21 cellular contexts compared by ENCODE assay signal in the genomic region with DNA sequence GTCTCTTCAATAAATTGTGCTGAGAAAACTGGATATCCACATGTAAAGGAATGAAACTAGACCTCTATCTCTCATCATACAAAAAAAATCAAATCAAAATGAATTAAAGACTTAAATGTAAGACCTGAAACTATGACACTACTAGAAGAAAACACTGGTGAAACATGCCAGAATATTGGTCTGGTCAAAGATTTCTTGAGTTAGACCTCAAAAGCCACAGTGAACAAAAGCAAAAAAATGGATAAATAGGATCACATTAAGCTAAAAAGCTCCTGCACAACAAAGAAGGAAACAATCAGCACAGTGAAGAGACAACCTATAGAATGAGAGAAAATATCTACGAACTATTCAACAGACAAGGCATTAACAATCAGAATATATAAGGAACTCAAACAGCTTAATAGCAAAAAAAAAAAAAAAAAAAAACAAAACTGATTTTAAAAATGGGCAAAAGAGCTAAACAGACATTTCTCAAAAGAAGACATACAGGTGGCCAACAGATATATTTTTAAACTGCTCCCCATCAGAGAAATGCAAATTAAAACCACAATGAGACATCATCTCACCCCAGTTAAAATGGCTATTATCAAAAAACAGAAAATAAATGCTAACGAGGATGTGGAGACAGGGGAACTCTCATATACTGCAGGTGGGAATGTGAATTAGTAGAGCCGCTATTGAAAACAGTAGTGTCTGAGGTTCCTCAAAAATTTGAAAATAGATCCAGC.
DNase-seq lines count a peak whose midpoint lies in the region; ATAC-seq, FAIRE-seq and TF ChIP-seq lines count a peak whose summit lies in the region.
"Had no signal": no experiment of that assay in that cellular context is flagged by ENCODE, and none has a peak within 500 bp of the region (broad histone marks: within the 10 kb centered on the region; RNA-seq: fewer than 3 reads in every experiment).

No MANE protein-coding gene starts in this region.

- no peaks in the 10 kb centered on the region for H3K27me3 Mint-ChIP-seq in activated CD4-positive, alpha-beta T cell treated with anti-CD3 and anti-CD28 coated beads for 36 hours
- H3K27me3 Mint-ChIP-seq: activated CD4-positive, alpha-beta T cell treated with anti-CD3 and anti-CD28 coated beads, Interleukin-2, amount 10 ng/mL, durations not matched to agents 24 days and 14 days; CD4-positive, alpha-beta memory T cell; progenitor cell of endocrine pancreas had no signal

- H3K79me2 ChIP-seq in OCI-LY7 (ENCODE audit: insufficient read depth, low read depth, low read length): no peaks in the 10 kb centered on the region

- BruUV-seq in OCI-LY7 (replicated peaks; lab: Mats Ljungman, UMichigan): no TSS peak

- no peaks in the 10 kb centered on the region for H3K9me3 Mint-ChIP-seq in activated CD4-positive, alpha-beta T cell treated with anti-CD3 and anti-CD28 coated beads for 36 hours (ENCODE audit: low read depth)
- H3K9me3 Mint-ChIP-seq: activated CD4-positive, alpha-beta T cell treated with anti-CD3 and anti-CD28 coated beads, Interleukin-2, amount 10 ng/mL, durations not matched to agents 24 days and 14 days had no signal

- H3K36me3 ChIP-seq in OCI-LY7 (ENCODE audit: insufficient read depth, low read length): no peaks in the 10 kb centered on the region; the same call in 1 of the 2 replicates
- H3K36me3 ChIP-seq: colonic mucosa had no signal

- H3K9me3 ChIP-seq in OCI-LY7 (ENCODE audit: low read length): peaks cover 15% of the 10 kb centered on the region
- H3K9me3 ChIP-seq: colonic mucosa, SJSA1 had no signal

- TF ChIP-seq CTCF in OCI-LY7 (conservative IDR thresholded peaks at IDR 0.05; ENCODE audit: low read length): no peak

- peak overlapping the region; percentile 18; the same call in 1 of the 2 replicates for H2AFZ ChIP-seq in OCI-LY7 (ENCODE audit: low read length)

- peaks cover 47% of the 10 kb centered on the region for H3K4me1 ChIP-seq in OCI-LY7 (ENCODE audit: insufficient read depth, low read length, poor library complexity, severe bottlenecking)
- H3K4me1 ChIP-seq: colonic mucosa, SJSA1 had no signal

- intact Hi-C loops in OCI-LY7 (cut with micrococcal nuclease; ENCODE audit: unreplicated experiment): no loop called here
- intact Hi-C loops in activated CD4-positive, alpha-beta T cell treated with anti-CD3 and anti-CD28 coated beads for 36 hours (cut with DNase I, micrococcal nuclease): no loop called here

- H3K36me3 Mint-ChIP-seq in activated CD4-positive, alpha-beta T cell treated with anti-CD3 and anti-CD28 coated beads for 36 hours (ENCODE audit: low read depth): peaks cover 9% of the 10 kb centered on the region

- H3K27ac ChIP-seq in OCI-LY7 (ENCODE audit: low read depth, low read length, poor library complexity, severe bottlenecking): peak overlapping the region; percentile 71
- H3K27ac ChIP-seq: colonic mucosa, SJSA1 had no signal

- no peaks in the 10 kb centered on the region for H4K20me1 ChIP-seq in OCI-LY7 (ENCODE audit: insufficient read depth, low read length)

- H3K27ac Mint-ChIP-seq in activated CD4-positive, alpha-beta T cell treated with anti-CD3 and anti-CD28 coated beads for 36 hours: no peak overlapping the region
- H3K27ac Mint-ChIP-seq: activated CD4-positive, alpha-beta T cell treated with anti-CD3 and anti-CD28 coated beads, Interleukin-2, amount 10 ng/mL, durations not matched to agents 24 days and 14 days; activated naive CD4-positive, alpha-beta T cell treated with anti-CD3 and anti-CD28 coated beads for 36 hours; CD4-positive, alpha-beta memory T cell; mesothelial cell of epicardium; nephron progenitor cell; progenitor cell of endocrine pancreas had no signal

- POLR2A ChIA-PET in OCI-LY7 (lab: Charles Lee): interaction anchor here (0.6 to 1.1 kb wide), 9 partner anchors 16 to 1736 kb away, joined by 3 to 7 read pairs (median 3); no protein-coding TSS in a partner anchor
- POLR2A ChIA-PET in activated CD4-positive, alpha-beta T cell treated with anti-CD3 and anti-CD28 coated beads for 36 hours (lab: Charles Lee): no interaction called here

- ATAC-seq in GM18870 (IDR thresholded peaks at IDR 0.05; ENCODE audit: unreplicated experiment) (peak; percentile 54), GM21515 (IDR thresholded peaks at IDR 0.05; ENCODE audit: unreplicated experiment) (peak; percentile 61), HG02943 (IDR thresholded peaks at IDR 0.05; ENCODE audit: low read depth, unreplicated experiment) (peak; percentile 73)
- no peak for ATAC-seq in activated CD4-positive, alpha-beta T cell treated with anti-CD3 and anti-CD28 coated beads for 36 hours

- no peak for FAIRE-seq in HTR-8/SVneo (lab: Jason Lieb, UNC)
- FAIRE-seq: small intestine had no signal

- H3K4me1 Mint-ChIP-seq in activated CD4-positive, alpha-beta T cell treated with anti-CD3 and anti-CD28 coated beads for 36 hours: no peaks in the 10 kb centered on the region
- H3K4me1 Mint-ChIP-seq: activated CD4-positive, alpha-beta T cell treated with anti-CD3 and anti-CD28 coated beads, Interleukin-2, amount 10 ng/mL, durations not matched to agents 24 days and 14 days; mesothelial cell of epicardium; nephron progenitor cell had no signal

- H3K4me2 ChIP-seq in OCI-LY7 (ENCODE audit: low read length): 0 out of 2 replicates have a peak overlapping the region, but pooled peaks have one; percentile 15

- no peak overlapping the region for H3K4me3 Mint-ChIP-seq in activated CD4-positive, alpha-beta T cell treated with anti-CD3 and anti-CD28 coated beads for 36 hours
- H3K4me3 Mint-ChIP-seq: activated CD4-positive, alpha-beta T cell treated with anti-CD3 and anti-CD28 coated beads, Interleukin-2, amount 10 ng/mL, durations not matched to agents 24 days and 14 days; activated naive CD4-positive, alpha-beta T cell treated with anti-CD3 and anti-CD28 coated beads for 36 hours; CD4-positive, alpha-beta memory T cell; mesothelial cell of epicardium; nephron progenitor cell had no signal

- H3K4me3 ChIP-seq in OCI-LY7 (ENCODE audit: low read depth, low read length, poor library complexity, severe bottlenecking): no peak overlapping the region
- H3K4me3 ChIP-seq: colonic mucosa, SJSA1 had no signal

- H3K9me2 ChIP-seq in OCI-LY7 (ENCODE audit: insufficient read depth, low read length): no peaks in the 10 kb centered on the region

- CTCF ChIA-PET in OCI-LY7 (lab: Charles Lee; ENCODE audit: unreplicated experiment): no interaction called here
- CTCF ChIA-PET in activated CD4-positive, alpha-beta T cell treated with anti-CD3 and anti-CD28 coated beads for 36 hours (lab: Charles Lee): interaction anchor here (1.2 kb wide), 1 partner anchor 8 kb away, joined by 4 read pairs; no protein-coding TSS in a partner anchor

- DNase-seq in OCI-LY7 (ENCODE audit: low spot score) (peak; percentile 39), HTR-8/SVneo (ENCODE audit: insufficient read length, low spot score) (no peak), GOT3 (lab: John Stamatoyannopoulos, UW) (no peak)
- no peak for DNase-seq in activated CD4-positive, alpha-beta T cell treated with anti-CD3 and anti-CD28 coated beads for 36 hours
- no peak for DNase-seq in central memory CD4-positive, alpha-beta T cell
- DNase-seq: activated CD4-positive, alpha-beta T cell treated with anti-CD3 and anti-CD28 coated beads, Interleukin-2, amount 10 ng/mL, durations not matched to agents 24 days and 14 days; activated CD8-positive, alpha-beta memory T cell treated with anti-CD3 and anti-CD28 coated beads, Interleukin-2, amount 50 U/mL, for 48 hours; activated naive CD4-positive, alpha-beta T cell treated with anti-CD3 and anti-CD28 coated beads for 36 hours; CD4-positive, alpha-beta memory T cell; colonic mucosa; DND-41; foreskin fibroblast; NCI-H526; nephron progenitor cell had no signal
